Comparison of ENCODE assay signal across 8 cellular contexts in the genomic region with DNA sequence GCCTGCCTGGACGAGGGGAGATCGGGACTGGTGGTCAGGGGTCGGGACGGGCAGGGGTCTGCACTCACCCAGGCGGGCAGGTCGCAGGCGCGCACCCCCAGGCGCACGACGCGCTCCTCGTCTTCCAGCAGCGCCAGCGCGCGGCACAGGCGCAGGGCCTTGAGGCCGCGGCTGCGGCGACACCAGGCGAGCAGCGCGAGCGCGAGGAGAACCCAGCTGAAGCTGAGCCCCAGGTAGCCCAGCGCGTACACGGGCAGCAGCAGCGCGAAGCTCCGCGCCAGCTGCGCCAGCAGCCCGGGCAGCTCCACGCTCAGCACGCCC. TPM values are rescaled to one million over a fixed set of nuclear protein-coding genes. Genes with fewer than 3 reads are reported as not detected.
DNase-seq lines count a peak whose midpoint lies in the region; ATAC-seq and TF ChIP-seq lines count a peak whose summit lies in the region.

No MANE protein-coding gene starts in this region.

- H3K27ac ChIP-seq in OCI-LY1 (ENCODE audit: low read depth, low read length, poor library complexity, severe bottlenecking) (no peak overlapping the region), psoas muscle (peak overlapping the region; percentile 99)

- H2AFZ ChIP-seq in OCI-LY1 (ENCODE audit: low read length) = no peak overlapping the region

- H3K9ac ChIP-seq in OCI-LY1 (ENCODE audit: low read length) = peak overlapping the region; percentile 71

- peaks cover 47% of the 10 kb centered on the region for H3K4me1 Mint-ChIP-seq in activated naive CD8-positive, alpha-beta T cell treated with anti-CD3 and anti-CD28 coated beads, Interleukin-2, amount 50 U/mL, for 24 hours

- no peaks in the 10 kb centered on the region for H3F3A ChIP-seq in OCI-LY1 (ENCODE audit: insufficient read depth, low read length)

- H3K79me2 ChIP-seq in OCI-LY1 (ENCODE audit: insufficient read depth, low read length) = no peaks in the 10 kb centered on the region

- peak; percentile 87 for DNase-seq in D341Med (ENCODE audit: low spot score)
- DNase-seq in GM19240 (ENCODE audit: insufficient read length, low spot score) = peak; percentile 58
- DNase-seq in activated naive CD8-positive, alpha-beta T cell treated with anti-CD3 and anti-CD28 coated beads, Interleukin-2, amount 50 U/mL, for 24 hours = peak; percentile 71
- DNase-seq in left cardiac atrium = peak; percentile 76
- DNase-seq in psoas muscle = peak; percentile 70 to 85
- no peak for DNase-seq in foreskin melanocyte

- WGBS in psoas muscle, 3 donors = 0% methylated on average over 14 to 38 of the region's 38 CpGs

- H3K4me3 ChIP-seq in OCI-LY1 (ENCODE audit: low read depth, low read length, poor library complexity, severe bottlenecking) (peak overlapping the region; percentile 69), psoas muscle (peak overlapping the region; percentile 85)

- TF ChIP-seq CTCF in OCI-LY1 (IDR thresholded peaks at IDR 0.05; ENCODE audit: low read length) (no peak), psoas muscle (IDR thresholded peaks at IDR 0.05) (no peak)

- no peaks in the 10 kb centered on the region for H4K20me1 ChIP-seq in OCI-LY1 (ENCODE audit: insufficient read depth, low read length)

- peaks cover 14% of the 10 kb centered on the region for H3K36me3 Mint-ChIP-seq in activated naive CD8-positive, alpha-beta T cell treated with anti-CD3 and anti-CD28 coated beads, Interleukin-2, amount 50 U/mL, for 24 hours (ENCODE audit: low read depth)

- no peaks in the 10 kb centered on the region for H3K9me2 ChIP-seq in OCI-LY1 (ENCODE audit: low read depth, low read length)

- H3K4me2 ChIP-seq in OCI-LY1 (ENCODE audit: low read length) = peak overlapping the region; percentile 73

- intact Hi-C loops in left cardiac atrium (cut with DNase I) (loop anchor here (5.0 kb wide), 1 partner anchor 47 kb away; no protein-coding TSS in a partner anchor), psoas muscle (cut with DNase I) (loop anchor here in 1 of 2 donors (2.0 to 5.0 kb wide), 2 partner anchors 33 to 46 kb away; no protein-coding TSS in a partner anchor)

- peak overlapping the region; percentile 100 for H3K4me3 Mint-ChIP-seq in activated naive CD8-positive, alpha-beta T cell treated with anti-CD3 and anti-CD28 coated beads, Interleukin-2, amount 50 U/mL, for 24 hours

- H3K4me1 ChIP-seq in OCI-LY1 (ENCODE audit: insufficient read depth, low read length, severe bottlenecking) (peaks cover 17% of the 10 kb centered on the region), psoas muscle (peaks cover 19% of the 10 kb centered on the region)

- no peaks in the 10 kb centered on the region for H3K9me3 Mint-ChIP-seq in activated naive CD8-positive, alpha-beta T cell treated with anti-CD3 and anti-CD28 coated beads, Interleukin-2, amount 50 U/mL, for 24 hours

- H3K9me3 ChIP-seq in OCI-LY1 (ENCODE audit: low read length) = no peaks in the 10 kb centered on the region
- no peaks in the 10 kb centered on the region for H3K9me3 ChIP-seq in psoas muscle

- H3K27ac Mint-ChIP-seq in activated naive CD8-positive, alpha-beta T cell treated with anti-CD3 and anti-CD28 coated beads, Interleukin-2, amount 50 U/mL, for 24 hours = peak overlapping the region; percentile 71

- ATAC-seq in HG03280 (IDR thresholded peaks at IDR 0.05; ENCODE audit: unreplicated experiment) = peak; percentile 50
- peak; percentile 76 for ATAC-seq in activated naive CD8-positive, alpha-beta T cell treated with anti-CD3 and anti-CD28 coated beads, Interleukin-2, amount 50 U/mL, for 24 hours
- ATAC-seq in left cardiac atrium = peak; percentile 46 to 53
- ATAC-seq in psoas muscle = peak; percentile 50 to 63 (median 58)

- H3K27me3 ChIP-seq in OCI-LY1 (ENCODE audit: insufficient read depth, low read length) (no peaks in the 10 kb centered on the region; the same call in 1 of the 2 replicates), psoas muscle (ENCODE audit: insufficient read depth in 3 of 3, low read length in 2 of 3) (no peaks in the 10 kb centered on the region)

- H3K27me3 Mint-ChIP-seq in activated naive CD8-positive, alpha-beta T cell treated with anti-CD3 and anti-CD28 coated beads, Interleukin-2, amount 50 U/mL, for 24 hours = no peaks in the 10 kb centered on the region

- H3K36me3 ChIP-seq in OCI-LY1 (ENCODE audit: insufficient read depth, low read length) (no peaks in the 10 kb centered on the region), psoas muscle (ENCODE audit: insufficient read depth in 1 of 2, low read depth in 1 of 2) (peaks cover 0 to 12% of the 10 kb centered on the region in 2 donors)

RNA-seq across cellular contexts. Expression of gene ESYT2, which starts 0.3 kb away (rescaled TPM):
- 10 to 100 TPM; 46.5 to 79.3 TPM for total RNA-seq in left cardiac atrium
- total RNA-seq in psoas muscle = 10 to 100 TPM; 35.9 to 63.4 (median 54.1) TPM
- 10 to 100 TPM; 27.5 to 44.0 (median 28.5) TPM for polyA plus RNA-seq in psoas muscle

RNA-seq across cellular contexts. Expression of gene DYNC2I1, which starts 27.4 kb away (rescaled TPM):
- 10 to 100 TPM; 22.0 to 33.5 TPM for total RNA-seq in left cardiac atrium
- total RNA-seq in psoas muscle = 10 to 100 TPM; 11.1 to 23.6 (median 18.2) TPM
- polyA plus RNA-seq in psoas muscle = 10 to 100 TPM in 2 of 3 donors, 1 to 10 TPM in 1; 9.7 to 18.1 (median 10.0) TPM
